In genomic region chr3:47083786-47084185, GRCh38 we compare ENCODE assay signal across 13 cellular contexts.
A peak's percentile ranks its signal among the peaks of the same experiment; 100 is the strongest.
DNase-seq lines count a peak whose midpoint lies in the region; ATAC-seq, FAIRE-seq and TF ChIP-seq lines count a peak whose summit lies in the region.
"Had no signal": no experiment of that assay in that cellular context is flagged by ENCODE, and none has a peak within 500 bp of the region (broad histone marks: within the 10 kb centered on the region; RNA-seq: fewer than 3 reads in every experiment).

No MANE protein-coding gene starts in this region.

- peaks cover 19% of the 10 kb centered on the region for H3K4me1 ChIP-seq in OCI-LY3 (ENCODE audit: low read length)
- peaks cover 0 to 12% of the 10 kb centered on the region in 2 donors for H3K4me1 ChIP-seq in left lung
- H3K4me1 ChIP-seq in uterus = no peaks in the 10 kb centered on the region
- H3K4me1 ChIP-seq in sigmoid colon = no peaks in the 10 kb centered on the region
- H3K4me1 ChIP-seq: HAP-1 had no signal

- no peaks in the 10 kb centered on the region for H3K9me3 ChIP-seq in OCI-LY3 (ENCODE audit: insufficient read depth, low read length)
- H3K9me3 ChIP-seq in left lung = no peaks in the 10 kb centered on the region
- H3K9me3 ChIP-seq in uterus = no peaks in the 10 kb centered on the region
- H3K9me3 ChIP-seq in sigmoid colon = no peaks in the 10 kb centered on the region
- H3K9me3 ChIP-seq: HAP-1 had no signal

- ATAC-seq in GM21526 (IDR thresholded peaks at IDR 0.05; ENCODE audit: low FRiP score, unreplicated experiment) (peak; percentile 70), left lung (peak; percentile 44)

- TF ChIP-seq CTCF in GM10266 (IDR thresholded peaks at IDR 0.05; ENCODE audit: control insufficient read depth, insufficient read depth, low read depth, missing control alignments) (no peak), OCI-LY3 (IDR thresholded peaks at IDR 0.05; ENCODE audit: low read depth, low read length) (no peak), left lung (IDR thresholded peaks at IDR 0.05) (no peak), uterus (IDR thresholded peaks at IDR 0.05) (no peak), sigmoid colon (IDR thresholded peaks at IDR 0.05) (no peak)

- 0 out of 2 replicates have a peak overlapping the region, but pooled peaks have one; percentile 3 for H3K4me2 ChIP-seq in OCI-LY3 (ENCODE audit: low read length)

- H3K27ac ChIP-seq in OCI-LY3 (ENCODE audit: low read length) (peak overlapping the region; percentile 11; the same call in 1 of the 2 replicates), left lung (peak overlapping the region in 1 of 2 donors; percentile 77), uterus (no peak overlapping the region), sigmoid colon (no peak overlapping the region)
- H3K27ac ChIP-seq: dorsolateral prefrontal cortex had no signal

- WGBS in sigmoid colon, 2 donors = 79 to 89% methylated on average over 3 of the region's 3 CpGs

- H3K4me3 ChIP-seq in OCI-LY3 (ENCODE audit: low read length) (no peak overlapping the region), left lung (no peak overlapping the region), uterus (no peak overlapping the region), sigmoid colon (no peak overlapping the region)
- H3K4me3 ChIP-seq: dorsolateral prefrontal cortex, HAP-1, lung had no signal

- H4K20me1 ChIP-seq in OCI-LY3 (ENCODE audit: insufficient read depth, low read length) = peaks cover 15% of the 10 kb centered on the region

- H3K9ac ChIP-seq in OCI-LY3 (ENCODE audit: low read length) = no peak overlapping the region

- no peaks in the 10 kb centered on the region for H3K27me3 ChIP-seq in OCI-LY3 (ENCODE audit: low read depth, low read length)
- no peaks in the 10 kb centered on the region for H3K27me3 ChIP-seq in left lung
- H3K27me3 ChIP-seq in uterus = no peaks in the 10 kb centered on the region
- no peaks in the 10 kb centered on the region for H3K27me3 ChIP-seq in sigmoid colon
- H3K27me3 ChIP-seq: dorsolateral prefrontal cortex had no signal

- TF ChIP-seq EP300 in sigmoid colon (IDR thresholded peaks at IDR 0.05) = no peak

- no peak overlapping the region for H2AFZ ChIP-seq in OCI-LY3 (ENCODE audit: low read depth, low read length)

- peaks cover 12% of the 10 kb centered on the region for H3K79me2 ChIP-seq in OCI-LY3 (ENCODE audit: low read length)

- H3K36me3 ChIP-seq in OCI-LY3 (replicated peaks; ENCODE audit: low read depth, low read length) (peaks cover 45% of the 10 kb centered on the region), left lung (peaks cover 0 to 68% of the 10 kb centered on the region in 2 donors), uterus (no peaks in the 10 kb centered on the region), sigmoid colon (peaks cover 0 to 95% (median 13%) of the 10 kb centered on the region in 4 donors)

- no peak for TF ChIP-seq POLR2A in uterus (IDR thresholded peaks at IDR 0.05)
- TF ChIP-seq POLR2A in sigmoid colon (IDR thresholded peaks at IDR 0.05) = no peak

- intact Hi-C loops in left lung (cut with DNase I) = no loop called here
- intact Hi-C loops in uterus (cut with DNase I; ENCODE audit: low total_unique reads) = no loop called here
- intact Hi-C loops in sigmoid colon (cut with DNase I) = no loop called here

- no peak for FAIRE-seq in frontal cortex (lab: Jason Lieb, UNC)

- DNase-seq in GM10266 (ENCODE audit: extremely low spot score) (peak; percentile 33), left lung (no peak), frontal cortex (ENCODE audit: low spot score in 2 of 2) (no peak), uterus (no peak), sigmoid colon (no peak), hypothalamus (lab: John Stamatoyannopoulos, UW) (no peak)
- DNase-seq: DMS79, dorsolateral prefrontal cortex, NCI-H1436 treated with DMSO at 0.1 percent for 48 hours had no signal
